ENCODE assay signal across 9 cellular contexts in genomic region chr17:59521465-59522126, GRCh38. TPM values are rescaled to one million over a fixed set of nuclear protein-coding genes. Genes with fewer than 3 reads are reported as not detected.
DNase-seq lines count a peak whose midpoint lies in the region; ATAC-seq and TF ChIP-seq lines count a peak whose summit lies in the region.
"Had no signal": no experiment of that assay in that cellular context is flagged by ENCODE, and none has a peak within 500 bp of the region (broad histone marks: within the 10 kb centered on the region; RNA-seq: fewer than 3 reads in every experiment).

No MANE protein-coding gene starts in this region.

- H3K36me3 Mint-ChIP-seq in Caco-2 (ENCODE audit: insufficient read depth, unreplicated experiment), result no peaks in the 10 kb centered on the region

- H3K4me1 ChIP-seq in Caco-2, result no peaks in the 10 kb centered on the region
- H3K4me1 ChIP-seq in SJCRH30, result no peaks in the 10 kb centered on the region
- no peaks in the 10 kb centered on the region for H3K4me1 ChIP-seq in parathyroid adenoma
- H3K4me1 ChIP-seq in upper lobe of right lung, result peaks cover 10% of the 10 kb centered on the region

- DNase-seq in Caco-2 (peak; percentile 63 to 78), HuH-7 (ENCODE audit: low spot score) (peak; percentile 86), SJCRH30 (peak; percentile 41 to 76), foreskin melanocyte (peak; percentile 47), upper lobe of right lung (no peak)
- DNase-seq in activated effector memory CD4-positive, alpha-beta T cell treated with Interleukin-2 at 50 U/mL for 16 hours, result peak; percentile 24

- peak; percentile 98 for ATAC-seq in upper lobe of right lung
- ATAC-seq in HG02938 (IDR thresholded peaks at IDR 0.05; ENCODE audit: unreplicated experiment), result no peak

- no peak overlapping the region for H3K4me2 ChIP-seq in parathyroid adenoma (ENCODE audit: low read length)

- peak overlapping the region; percentile 73 for H2AFZ ChIP-seq in parathyroid adenoma

- H3K79me2 ChIP-seq in parathyroid adenoma, result no peaks in the 10 kb centered on the region

- CTCF ChIA-PET in Caco-2 (lab: Charles Lee), result interaction anchor here (0.6 to 1.8 kb wide), 7 partner anchors 11 to 211 kb away, joined by 3 to 7 read pairs (median 4); partner anchors contain the start of genes PTRH2 and VMP1

- intact Hi-C loops in Caco-2 (cut with micrococcal nuclease; ENCODE audit: unreplicated experiment) (loop anchor here (1.0 to 10.0 kb wide), 5 partner anchors 38 to 210 kb away; partner anchors contain the start of genes CLTC, PTRH2 and VMP1), upper lobe of right lung (cut with DNase I) (no loop called here)

- H3K27ac ChIP-seq in SJCRH30, result no peak overlapping the region
- no peak overlapping the region for H3K27ac ChIP-seq in parathyroid adenoma
- H3K27ac ChIP-seq in upper lobe of right lung, result peak overlapping the region; percentile 60

- peaks cover 5% of the 10 kb centered on the region for H3K27me3 Mint-ChIP-seq in Caco-2 (ENCODE audit: insufficient read depth, unreplicated experiment)

- no peak overlapping the region for H3K4me3 ChIP-seq in Caco-2 (ENCODE audit: low read depth, low read length)
- no peak overlapping the region for H3K4me3 ChIP-seq in SJCRH30
- no peak overlapping the region for H3K4me3 ChIP-seq in parathyroid adenoma (ENCODE audit: low read depth, low read length)
- H3K4me3 ChIP-seq in upper lobe of right lung, result no peak overlapping the region

- peak overlapping the region; percentile 37 for H3K4me3 Mint-ChIP-seq in Caco-2 (ENCODE audit: unreplicated experiment)
- H3K4me3 Mint-ChIP-seq: T-helper 1 cell treated with Interleukin-12 subunit alpha and Interleukin-12 subunit beta and Interleukin-4 antibody, amounts not matched to agents 30 μg/mL and 1 μg/mL, for 36 hours had no signal

- no peak overlapping the region for H3K27ac Mint-ChIP-seq in Caco-2 (ENCODE audit: unreplicated experiment)
- H3K27ac Mint-ChIP-seq: T-helper 1 cell treated with Interleukin-12 subunit alpha and Interleukin-12 subunit beta and Interleukin-4 antibody, amounts not matched to agents 30 μg/mL and 1 μg/mL, for 36 hours had no signal

- no peaks in the 10 kb centered on the region for H3K36me3 ChIP-seq in Caco-2 (ENCODE audit: control insufficient read depth, insufficient read depth, low read length)
- H3K36me3 ChIP-seq in SJCRH30, result no peaks in the 10 kb centered on the region
- no peaks in the 10 kb centered on the region for H3K36me3 ChIP-seq in parathyroid adenoma (ENCODE audit: control insufficient read depth, insufficient read depth, low read length)
- no peaks in the 10 kb centered on the region for H3K36me3 ChIP-seq in upper lobe of right lung

- no peak overlapping the region for H3K9ac ChIP-seq in parathyroid adenoma

- H3K4me1 Mint-ChIP-seq in Caco-2 (ENCODE audit: low read depth, unreplicated experiment), result peaks cover 22% of the 10 kb centered on the region

- H3K9me3 ChIP-seq in Caco-2 (no peaks in the 10 kb centered on the region), SJCRH30 (replicated peaks) (no peaks in the 10 kb centered on the region), parathyroid adenoma (ENCODE audit: control insufficient read depth, low read length) (no peaks in the 10 kb centered on the region), upper lobe of right lung (no peaks in the 10 kb centered on the region)

- H3K27me3 ChIP-seq in Caco-2 (replicated peaks; ENCODE audit: control insufficient read depth, insufficient read depth, low read length) (no peaks in the 10 kb centered on the region), SJCRH30 (no peaks in the 10 kb centered on the region), parathyroid adenoma (ENCODE audit: control insufficient read depth, insufficient read depth, low read length) (no peaks in the 10 kb centered on the region), upper lobe of right lung (no peaks in the 10 kb centered on the region)

- H3K9me3 Mint-ChIP-seq in Caco-2 (ENCODE audit: unreplicated experiment), result no peaks in the 10 kb centered on the region
- H3K9me3 Mint-ChIP-seq: T-helper 1 cell treated with Interleukin-12 subunit alpha and Interleukin-12 subunit beta and Interleukin-4 antibody, amounts not matched to agents 30 μg/mL and 1 μg/mL, for 36 hours had no signal

- TF ChIP-seq CTCF in Caco-2 (IDR thresholded peaks at IDR 0.05; ENCODE audit: insufficient read depth in 1 of 2, low read depth in 1 of 2, low read length in 1 of 2, severe bottlenecking in 1 of 2, unreplicated experiment in 1 of 2) (peak; percentile 81 to 87), parathyroid adenoma (IDR thresholded peaks at IDR 0.05) (peak; percentile 94), upper lobe of right lung (IDR thresholded peaks at IDR 0.05) (peak; percentile 85)

- POLR2A ChIA-PET in Caco-2 (lab: Charles Lee), result no interaction called here

- BruUV-seq in Caco-2 (replicated peaks; lab: Mats Ljungman, UMichigan), result no TSS peak

RNA-seq across cellular contexts. Expression of gene DHX40, which starts 43.8 kb away (rescaled TPM):
- total RNA-seq in Caco-2 (2022), result 28.6 and 32.7 TPM in 2 replicates
- total RNA-seq in SJCRH30 (2014; rRNA removed; shearing (Covaris generic)), result 45.6 and 47.2 TPM in 2 replicates
- total RNA-seq in upper lobe of right lung, result 25.0 TPM
